ENCODE assay signal across 24 cellular contexts in genomic region chr2:25845843-25846505, GRCh38. TPM values are rescaled to one million over a fixed set of nuclear protein-coding genes. Genes with fewer than 3 reads are reported as not detected.
DNase-seq lines count a peak whose midpoint lies in the region; ATAC-seq and TF ChIP-seq lines count a peak whose summit lies in the region.
"Had no signal": no experiment of that assay in that cellular context is flagged by ENCODE, and none has a peak within 500 bp of the region (broad histone marks: within the 10 kb centered on the region; RNA-seq: fewer than 3 reads in every experiment).

No MANE protein-coding gene starts in this region.

- no peaks in the 10 kb centered on the region; the same call in 1 of the 2 replicates for H3K9me3 ChIP-seq in SJCRH30 (replicated peaks)
- no peaks in the 10 kb centered on the region for H3K9me3 ChIP-seq in uterus
- H3K9me3 ChIP-seq: gastrocnemius medialis, neutrophil, thyroid gland had no signal

- DNase-seq in GM12865 (ENCODE audit: low read depth) (peak; percentile 9), SJCRH30 (peak; percentile 55 to 58), fibroblast of mammary gland (ENCODE audit: low read depth) (peak; percentile 47), renal cortical epithelial cell (ENCODE audit: low read depth) (peak; percentile 59), uterus (no peak), CD14-positive monocyte (ENCODE audit: low spot score) (no peak), erythroblast (lab: John Stamatoyannopoulos, UW) (no peak)
- DNase-seq: activated CD4-positive, CD25-positive, alpha-beta regulatory T cell treated with anti-CD3 and anti-CD28 coated beads, Interleukin-2, amount 50 U/mL, for 72 hours; activated naive CD4-positive, alpha-beta T cell treated with anti-CD3 and anti-CD28 coated beads, Interleukin-2, amount 10 ng/mL, durations not matched to agents 7 days and 5 days; activated T-cell treated with anti-CD3 and anti-CD28 coated beads, Interleukin-2, amount 50 U/mL, for 48 hours; central memory CD4-positive, alpha-beta T cell; DMS79 treated with DMSO at 0.1 percent for 48 hours; gastrocnemius medialis; H7; hypothalamus; KBM-7; NCI-H146; NCI-H69; stimulated activated CD4-positive, alpha-beta T cell treated with anti-CD3 and anti-CD28 coated beads, Interleukin-2, amount 100 ng/mL, for 48 hours; stimulated activated naive CD4-positive, alpha-beta T cell; thyroid gland had no signal

- H3K4me3 Mint-ChIP-seq in CD14-positive monocyte: no peak overlapping the region
- H3K4me3 Mint-ChIP-seq: activated naive CD4-positive, alpha-beta T cell treated with anti-CD3 and anti-CD28 coated beads, Interleukin-2, amount 10 ng/mL, durations not matched to agents 7 days and 5 days had no signal

- H3K27me3 Mint-ChIP-seq in CD14-positive monocyte (ENCODE audit: low read depth in 3 of 3): no peaks in the 10 kb centered on the region
- H3K27me3 Mint-ChIP-seq: activated naive CD4-positive, alpha-beta T cell treated with anti-CD3 and anti-CD28 coated beads, Interleukin-2, amount 10 ng/mL, durations not matched to agents 7 days and 5 days had no signal

- peaks cover 4% of the 10 kb centered on the region for H3K4me1 Mint-ChIP-seq in CD14-positive monocyte

- intact Hi-C loops in uterus (cut with DNase I; ENCODE audit: low total_unique reads): no loop called here
- intact Hi-C loops in CD14-positive monocyte (cut with micrococcal nuclease): no loop called here

- H3K27ac Mint-ChIP-seq in CD14-positive monocyte: peak overlapping the region in 1 of 7 donors; percentile 75
- H3K27ac Mint-ChIP-seq: activated naive CD4-positive, alpha-beta T cell treated with anti-CD3 and anti-CD28 coated beads, Interleukin-2, amount 10 ng/mL, durations not matched to agents 7 days and 5 days had no signal

- TF ChIP-seq CTCF in GM12865 (IDR thresholded peaks at IDR 0.05; ENCODE audit: insufficient read depth, low read depth, low read length, missing control alignments) (no peak), fibroblast of mammary gland (conservative IDR thresholded peaks at IDR 0.05; ENCODE audit: control insufficient read depth, insufficient read depth, low read depth, low read length) (no peak), uterus (IDR thresholded peaks at IDR 0.05) (no peak), CD14-positive monocyte (IDR thresholded peaks at IDR 0.05) (no peak)

- peaks cover 20 to 39% of the 10 kb centered on the region in 2 donors for H3K36me3 Mint-ChIP-seq in CD14-positive monocyte

- no peaks in the 10 kb centered on the region for H3K4me1 ChIP-seq in SJCRH30
- H3K4me1 ChIP-seq in uterus: no peaks in the 10 kb centered on the region
- H3K4me1 ChIP-seq: thyroid gland had no signal

- H3K27ac ChIP-seq in SJCRH30 (no peak overlapping the region), uterus (no peak overlapping the region)
- H3K27ac ChIP-seq: gastrocnemius medialis, neutrophil, thyroid gland had no signal

- H3K27me3 ChIP-seq in SJCRH30: no peaks in the 10 kb centered on the region
- no peaks in the 10 kb centered on the region for H3K27me3 ChIP-seq in uterus
- H3K27me3 ChIP-seq: gastrocnemius medialis, neutrophil, thyroid gland had no signal

- H3K9me3 Mint-ChIP-seq in CD14-positive monocyte: no peaks in the 10 kb centered on the region
- H3K9me3 Mint-ChIP-seq: activated naive CD4-positive, alpha-beta T cell treated with anti-CD3 and anti-CD28 coated beads, Interleukin-2, amount 10 ng/mL, durations not matched to agents 7 days and 5 days had no signal

- ATAC-seq in GM19452 (IDR thresholded peaks at IDR 0.05; ENCODE audit: unreplicated experiment): no peak
- ATAC-seq: gastrocnemius medialis had no signal

- H3K36me3 ChIP-seq in SJCRH30: peaks cover 20% of the 10 kb centered on the region
- H3K36me3 ChIP-seq in uterus: no peaks in the 10 kb centered on the region
- H3K36me3 ChIP-seq: thyroid gland had no signal

- no peak overlapping the region for H3K4me3 ChIP-seq in GM12865 (ENCODE audit: low read depth, low read length)
- no peak overlapping the region for H3K4me3 ChIP-seq in SJCRH30
- H3K4me3 ChIP-seq in fibroblast of mammary gland (ENCODE audit: control insufficient read depth, low read depth, low read length): no peak overlapping the region
- H3K4me3 ChIP-seq in uterus: no peak overlapping the region
- H3K4me3 ChIP-seq: gastrocnemius medialis, smooth muscle cell, thyroid gland had no signal

- TF ChIP-seq POLR2A in uterus (IDR thresholded peaks at IDR 0.05) (no peak), erythroblast (IDR thresholded peaks at IDR 0.05; ENCODE audit: low read length) (no peak)

RNA-seq across cellular contexts. Expression of gene ASXL2, which starts 32.3 kb away (rescaled TPM):
- total RNA-seq in SJCRH30 (2014; rRNA removed; shearing (Covaris generic)): 24.5 and 26.7 TPM in 2 replicates
- total RNA-seq in renal cortical epithelial cell: 4.7 and 20.1 TPM in 2 replicates
- 10 to 100 TPM in 3 of 4 donors, 1 to 10 TPM in 1; 4.6 to 29.7 (median 10.6) TPM for total RNA-seq in uterus
- polyA plus RNA-seq in CD14-positive monocyte: 10 to 100 TPM in 1 of 2 donors, 1 to 10 TPM in 1; 3.6 to 13.4 TPM

Comparison
In these comparisons a context has a peak if more than half of its experiments do, and no peak if none do; other contexts are left out.
1. DNase-seq: peak in GM12865 (single experiment), SJCRH30 (2 of 2), fibroblast of mammary gland (single experiment) and renal cortical epithelial cell (single experiment); none in uterus (0 of 2), CD14-positive monocyte (single experiment) and erythroblast (0 of 2).